In the genomic region with DNA sequence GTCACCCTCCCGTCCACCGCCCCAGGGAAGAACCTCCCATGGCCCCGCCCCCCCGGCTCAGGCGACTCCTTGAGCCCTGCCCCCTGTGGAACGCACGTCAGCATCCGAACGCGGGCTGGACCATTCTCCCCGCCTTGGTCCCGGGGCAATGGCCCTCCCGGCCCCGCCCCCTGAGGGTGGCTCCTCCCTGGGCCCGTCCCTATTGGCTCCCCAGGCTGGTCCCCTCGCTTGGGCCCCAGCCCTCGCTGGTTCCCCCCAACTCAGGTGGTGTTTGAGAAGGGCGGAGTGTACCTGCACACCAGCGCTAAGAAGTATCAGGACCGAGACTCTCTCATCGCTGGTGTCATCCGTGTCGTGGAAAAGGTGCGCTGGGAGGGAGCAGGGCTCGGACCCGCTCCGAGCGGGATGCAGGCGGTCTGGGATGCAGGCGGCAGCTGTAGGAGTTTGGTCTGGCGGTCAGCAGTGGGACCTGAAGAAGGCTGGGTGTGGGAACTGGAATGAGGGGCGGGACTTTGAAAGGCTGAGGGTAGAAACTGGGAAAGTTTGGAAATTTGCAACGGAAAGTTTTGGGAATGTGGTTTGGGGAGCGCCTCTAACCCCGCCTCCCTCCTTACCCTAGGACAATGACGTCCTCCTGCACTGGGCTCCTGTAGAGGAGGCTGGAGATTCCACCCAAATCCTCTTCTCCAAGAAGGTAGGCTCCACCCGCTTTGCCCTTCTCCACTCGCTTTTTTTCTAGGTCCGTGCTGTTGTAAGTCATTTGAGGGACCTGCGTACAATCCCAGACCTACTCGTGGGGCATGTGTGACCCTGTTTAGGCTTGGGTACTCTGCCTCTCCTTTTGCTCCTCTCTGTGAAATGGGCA, we compare ENCODE assay signal across 1 cellular context.
TF ChIP-seq lines count a peak whose summit lies in the region.

No MANE protein-coding gene starts in this region.

TF ChIP-seq in HepG2, 621 proteins besides CTCF, POLR2A, EP300 and RAD21 (continues in another document):
- TF ChIP-seq, protein P1, sequence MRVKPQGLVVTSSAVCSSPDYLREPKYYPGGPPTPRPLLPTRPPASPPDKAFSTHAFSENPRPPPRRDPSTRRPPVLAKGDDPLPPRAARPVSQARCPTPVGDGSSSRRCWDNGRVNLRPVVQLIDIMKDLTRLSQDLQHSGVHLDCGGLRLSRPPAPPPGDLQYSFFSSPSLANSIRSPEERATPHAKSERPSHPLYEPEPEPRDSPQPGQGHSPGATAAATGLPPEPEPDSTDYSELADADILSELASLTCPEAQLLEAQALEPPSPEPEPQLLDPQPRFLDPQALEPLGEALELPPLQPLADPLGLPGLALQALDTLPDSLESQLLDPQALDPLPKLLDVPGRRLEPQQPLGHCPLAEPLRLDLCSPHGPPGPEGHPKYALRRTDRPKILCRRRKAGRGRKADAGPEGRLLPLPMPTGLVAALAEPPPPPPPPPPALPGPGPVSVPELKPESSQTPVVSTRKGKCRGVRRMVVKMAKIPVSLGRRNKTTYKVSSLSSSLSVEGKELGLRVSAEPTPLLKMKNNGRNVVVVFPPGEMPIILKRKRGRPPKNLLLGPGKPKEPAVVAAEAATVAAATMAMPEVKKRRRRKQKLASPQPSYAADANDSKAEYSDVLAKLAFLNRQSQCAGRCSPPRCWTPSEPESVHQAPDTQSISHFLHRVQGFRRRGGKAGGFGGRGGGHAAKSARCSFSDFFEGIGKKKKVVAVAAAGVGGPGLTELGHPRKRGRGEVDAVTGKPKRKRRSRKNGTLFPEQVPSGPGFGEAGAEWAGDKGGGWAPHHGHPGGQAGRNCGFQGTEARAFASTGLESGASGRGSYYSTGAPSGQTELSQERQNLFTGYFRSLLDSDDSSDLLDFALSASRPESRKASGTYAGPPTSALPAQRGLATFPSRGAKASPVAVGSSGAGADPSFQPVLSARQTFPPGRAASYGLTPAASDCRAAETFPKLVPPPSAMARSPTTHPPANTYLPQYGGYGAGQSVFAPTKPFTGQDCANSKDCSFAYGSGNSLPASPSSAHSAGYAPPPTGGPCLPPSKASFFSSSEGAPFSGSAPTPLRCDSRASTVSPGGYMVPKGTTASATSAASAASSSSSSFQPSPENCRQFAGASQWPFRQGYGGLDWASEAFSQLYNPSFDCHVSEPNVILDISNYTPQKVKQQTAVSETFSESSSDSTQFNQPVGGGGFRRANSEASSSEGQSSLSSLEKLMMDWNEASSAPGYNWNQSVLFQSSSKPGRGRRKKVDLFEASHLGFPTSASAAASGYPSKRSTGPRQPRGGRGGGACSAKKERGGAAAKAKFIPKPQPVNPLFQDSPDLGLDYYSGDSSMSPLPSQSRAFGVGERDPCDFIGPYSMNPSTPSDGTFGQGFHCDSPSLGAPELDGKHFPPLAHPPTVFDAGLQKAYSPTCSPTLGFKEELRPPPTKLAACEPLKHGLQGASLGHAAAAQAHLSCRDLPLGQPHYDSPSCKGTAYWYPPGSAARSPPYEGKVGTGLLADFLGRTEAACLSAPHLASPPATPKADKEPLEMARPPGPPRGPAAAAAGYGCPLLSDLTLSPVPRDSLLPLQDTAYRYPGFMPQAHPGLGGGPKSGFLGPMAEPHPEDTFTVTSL (CRISPR knock-in tag; IDR thresholded peaks at IDR 0.05; ENCODE audit: borderline replicate concordance), result 0 out of 2 replicates have a peak, but pooled peaks have one; percentile 19
- no peak for TF ChIP-seq HMG20B (CRISPR knock-in tag; conservative IDR thresholded peaks at IDR 0.05)
- peak; percentile 73; the same call in 1 of the 2 replicates for TF ChIP-seq ZNF768 (CRISPR knock-in tag; IDR thresholded peaks at IDR 0.05)
- TF ChIP-seq GATAD2A (CRISPR knock-in tag; IDR thresholded peaks at IDR 0.05), result 0 out of 2 replicates have a peak, but pooled peaks have one; percentile 28
- no peak for TF ChIP-seq NR2F6 (IDR thresholded peaks at IDR 0.05)
- peak; percentile 2; the same call in 1 of the 2 replicates for TF ChIP-seq NR2F6 (CRISPR knock-in tag; IDR thresholded peaks at IDR 0.05)
- TF ChIP-seq ZNF263 (CRISPR knock-in tag; IDR thresholded peaks at IDR 0.05), result peak; percentile 29; the same call in 1 of the 2 replicates
- TF ChIP-seq KDM4B (CRISPR knock-in tag; IDR thresholded peaks at IDR 0.05), result no peak
- TF ChIP-seq SP4 (CRISPR knock-in tag; IDR thresholded peaks at IDR 0.05), result 0 out of 2 replicates have a peak, but pooled peaks have one; percentile 3
- TF ChIP-seq, protein P2, sequence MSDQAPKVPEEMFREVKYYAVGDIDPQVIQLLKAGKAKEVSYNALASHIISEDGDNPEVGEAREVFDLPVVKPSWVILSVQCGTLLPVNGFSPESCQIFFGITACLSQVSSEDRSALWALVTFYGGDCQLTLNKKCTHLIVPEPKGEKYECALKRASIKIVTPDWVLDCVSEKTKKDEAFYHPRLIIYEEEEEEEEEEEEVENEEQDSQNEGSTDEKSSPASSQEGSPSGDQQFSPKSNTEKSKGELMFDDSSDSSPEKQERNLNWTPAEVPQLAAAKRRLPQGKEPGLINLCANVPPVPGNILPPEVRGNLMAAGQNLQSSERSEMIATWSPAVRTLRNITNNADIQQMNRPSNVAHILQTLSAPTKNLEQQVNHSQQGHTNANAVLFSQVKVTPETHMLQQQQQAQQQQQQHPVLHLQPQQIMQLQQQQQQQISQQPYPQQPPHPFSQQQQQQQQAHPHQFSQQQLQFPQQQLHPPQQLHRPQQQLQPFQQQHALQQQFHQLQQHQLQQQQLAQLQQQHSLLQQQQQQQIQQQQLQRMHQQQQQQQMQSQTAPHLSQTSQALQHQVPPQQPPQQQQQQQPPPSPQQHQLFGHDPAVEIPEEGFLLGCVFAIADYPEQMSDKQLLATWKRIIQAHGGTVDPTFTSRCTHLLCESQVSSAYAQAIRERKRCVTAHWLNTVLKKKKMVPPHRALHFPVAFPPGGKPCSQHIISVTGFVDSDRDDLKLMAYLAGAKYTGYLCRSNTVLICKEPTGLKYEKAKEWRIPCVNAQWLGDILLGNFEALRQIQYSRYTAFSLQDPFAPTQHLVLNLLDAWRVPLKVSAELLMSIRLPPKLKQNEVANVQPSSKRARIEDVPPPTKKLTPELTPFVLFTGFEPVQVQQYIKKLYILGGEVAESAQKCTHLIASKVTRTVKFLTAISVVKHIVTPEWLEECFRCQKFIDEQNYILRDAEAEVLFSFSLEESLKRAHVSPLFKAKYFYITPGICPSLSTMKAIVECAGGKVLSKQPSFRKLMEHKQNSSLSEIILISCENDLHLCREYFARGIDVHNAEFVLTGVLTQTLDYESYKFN (CRISPR knock-in tag; conservative IDR thresholded peaks at IDR 0.05), result 0 out of 2 replicates have a peak, but pooled peaks have one; percentile 19
- 0 out of 4 replicates have a peak, but pooled peaks of 1 of the 2 experiments have one; percentile 5 for TF ChIP-seq KLF16 (CRISPR knock-in tag; IDR thresholded peaks at IDR 0.05)
- no peak for TF ChIP-seq NONO (IDR thresholded peaks at IDR 0.05)
- TF ChIP-seq NONO (CRISPR knock-in tag; conservative IDR thresholded peaks at IDR 0.05), result peak; percentile 80
- no peak for TF ChIP-seq PHB2 (IDR thresholded peaks at IDR 0.05; ENCODE audit: partially characterized antibody)
- TF ChIP-seq, protein P3, sequence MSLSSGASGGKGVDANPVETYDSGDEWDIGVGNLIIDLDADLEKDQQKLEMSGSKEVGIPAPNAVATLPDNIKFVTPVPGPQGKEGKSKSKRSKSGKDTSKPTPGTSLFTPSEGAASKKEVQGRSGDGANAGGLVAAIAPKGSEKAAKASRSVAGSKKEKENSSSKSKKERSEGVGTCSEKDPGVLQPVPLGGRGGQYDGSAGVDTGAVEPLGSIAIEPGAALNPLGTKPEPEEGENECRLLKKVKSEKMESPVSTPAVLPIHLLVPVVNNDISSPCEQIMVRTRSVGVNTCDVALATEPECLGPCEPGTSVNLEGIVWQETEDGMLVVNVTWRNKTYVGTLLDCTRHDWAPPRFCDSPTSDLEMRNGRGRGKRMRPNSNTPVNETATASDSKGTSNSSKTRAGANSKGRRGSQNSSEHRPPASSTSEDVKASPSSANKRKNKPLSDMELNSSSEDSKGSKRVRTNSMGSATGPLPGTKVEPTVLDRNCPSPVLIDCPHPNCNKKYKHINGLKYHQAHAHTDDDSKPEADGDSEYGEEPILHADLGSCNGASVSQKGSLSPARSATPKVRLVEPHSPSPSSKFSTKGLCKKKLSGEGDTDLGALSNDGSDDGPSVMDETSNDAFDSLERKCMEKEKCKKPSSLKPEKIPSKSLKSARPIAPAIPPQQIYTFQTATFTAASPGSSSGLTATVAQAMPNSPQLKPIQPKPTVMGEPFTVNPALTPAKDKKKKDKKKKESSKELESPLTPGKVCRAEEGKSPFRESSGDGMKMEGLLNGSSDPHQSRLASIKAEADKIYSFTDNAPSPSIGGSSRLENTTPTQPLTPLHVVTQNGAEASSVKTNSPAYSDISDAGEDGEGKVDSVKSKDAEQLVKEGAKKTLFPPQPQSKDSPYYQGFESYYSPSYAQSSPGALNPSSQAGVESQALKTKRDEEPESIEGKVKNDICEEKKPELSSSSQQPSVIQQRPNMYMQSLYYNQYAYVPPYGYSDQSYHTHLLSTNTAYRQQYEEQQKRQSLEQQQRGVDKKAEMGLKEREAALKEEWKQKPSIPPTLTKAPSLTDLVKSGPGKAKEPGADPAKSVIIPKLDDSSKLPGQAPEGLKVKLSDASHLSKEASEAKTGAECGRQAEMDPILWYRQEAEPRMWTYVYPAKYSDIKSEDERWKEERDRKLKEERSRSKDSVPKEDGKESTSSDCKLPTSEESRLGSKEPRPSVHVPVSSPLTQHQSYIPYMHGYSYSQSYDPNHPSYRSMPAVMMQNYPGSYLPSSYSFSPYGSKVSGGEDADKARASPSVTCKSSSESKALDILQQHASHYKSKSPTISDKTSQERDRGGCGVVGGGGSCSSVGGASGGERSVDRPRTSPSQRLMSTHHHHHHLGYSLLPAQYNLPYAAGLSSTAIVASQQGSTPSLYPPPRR (CRISPR knock-in tag; IDR thresholded peaks at IDR 0.05; ENCODE audit: borderline replicate concordance), result no peak
- TF ChIP-seq HNF4A (CRISPR knock-in tag; IDR thresholded peaks at IDR 0.05), result 0 out of 2 replicates have a peak, but pooled peaks have one; percentile 2
- TF ChIP-seq HNRNPH1 (optimal IDR thresholded peaks at IDR 0.05; ENCODE audit: low read depth, low read length), result peak; percentile 10
- no peak for TF ChIP-seq SMAD1 (CRISPR knock-in tag; IDR thresholded peaks at IDR 0.05; ENCODE audit: borderline replicate concordance, low read depth)
- TF ChIP-seq ZFP90 (CRISPR knock-in tag; IDR thresholded peaks at IDR 0.05; ENCODE audit: borderline replicate concordance), result peak; percentile 67; the same call in 1 of the 2 replicates
- TF ChIP-seq, protein P4, sequence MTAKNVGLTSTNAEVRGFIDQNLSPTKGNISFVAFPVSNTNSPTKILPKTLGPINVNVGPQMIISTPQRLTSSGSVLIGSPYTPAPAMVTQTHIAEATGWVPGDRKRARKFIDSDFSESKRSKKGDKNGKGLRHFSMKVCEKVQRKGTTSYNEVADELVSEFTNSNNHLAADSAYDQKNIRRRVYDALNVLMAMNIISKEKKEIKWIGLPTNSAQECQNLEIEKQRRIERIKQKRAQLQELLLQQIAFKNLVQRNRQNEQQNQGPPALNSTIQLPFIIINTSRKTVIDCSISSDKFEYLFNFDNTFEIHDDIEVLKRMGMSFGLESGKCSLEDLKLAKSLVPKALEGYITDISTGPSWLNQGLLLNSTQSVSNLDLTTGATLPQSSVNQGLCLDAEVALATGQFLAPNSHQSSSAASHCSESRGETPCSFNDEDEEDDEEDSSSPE (CRISPR knock-in tag; IDR thresholded peaks at IDR 0.05), result 0 out of 2 replicates have a peak, but pooled peaks have one; percentile 1
- TF ChIP-seq, protein P5, sequence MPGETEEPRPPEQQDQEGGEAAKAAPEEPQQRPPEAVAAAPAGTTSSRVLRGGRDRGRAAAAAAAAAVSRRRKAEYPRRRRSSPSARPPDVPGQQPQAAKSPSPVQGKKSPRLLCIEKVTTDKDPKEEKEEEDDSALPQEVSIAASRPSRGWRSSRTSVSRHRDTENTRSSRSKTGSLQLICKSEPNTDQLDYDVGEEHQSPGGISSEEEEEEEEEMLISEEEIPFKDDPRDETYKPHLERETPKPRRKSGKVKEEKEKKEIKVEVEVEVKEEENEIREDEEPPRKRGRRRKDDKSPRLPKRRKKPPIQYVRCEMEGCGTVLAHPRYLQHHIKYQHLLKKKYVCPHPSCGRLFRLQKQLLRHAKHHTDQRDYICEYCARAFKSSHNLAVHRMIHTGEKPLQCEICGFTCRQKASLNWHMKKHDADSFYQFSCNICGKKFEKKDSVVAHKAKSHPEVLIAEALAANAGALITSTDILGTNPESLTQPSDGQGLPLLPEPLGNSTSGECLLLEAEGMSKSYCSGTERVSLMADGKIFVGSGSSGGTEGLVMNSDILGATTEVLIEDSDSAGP (CRISPR knock-in tag; IDR thresholded peaks at IDR 0.05; ENCODE audit: borderline replicate concordance), result peak; percentile 51
- peak; percentile 56 for TF ChIP-seq PHF8 (CRISPR knock-in tag; IDR thresholded peaks at IDR 0.05)
- TF ChIP-seq, protein P6, sequence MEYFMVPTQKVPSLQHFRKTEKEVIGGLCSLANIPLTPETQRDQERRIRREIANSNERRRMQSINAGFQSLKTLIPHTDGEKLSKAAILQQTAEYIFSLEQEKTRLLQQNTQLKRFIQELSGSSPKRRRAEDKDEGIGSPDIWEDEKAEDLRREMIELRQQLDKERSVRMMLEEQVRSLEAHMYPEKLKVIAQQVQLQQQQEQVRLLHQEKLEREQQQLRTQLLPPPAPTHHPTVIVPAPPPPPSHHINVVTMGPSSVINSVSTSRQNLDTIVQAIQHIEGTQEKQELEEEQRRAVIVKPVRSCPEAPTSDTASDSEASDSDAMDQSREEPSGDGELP (IDR thresholded peaks at IDR 0.05; ENCODE audit: borderline replicate concordance, low read depth), result peak; percentile 74; the same call in 1 of the 2 replicates
- TF ChIP-seq SP1 (IDR thresholded peaks at IDR 0.05), result no peak
- TF ChIP-seq SP1 (CRISPR knock-in tag; IDR thresholded peaks at IDR 0.05), result peak; percentile 75
- peak; percentile 67; the same call in 1 of the 2 replicates for TF ChIP-seq SAP130 (CRISPR knock-in tag; IDR thresholded peaks at IDR 0.05; ENCODE audit: low read depth)
- TF ChIP-seq KDM1A (CRISPR knock-in tag; IDR thresholded peaks at IDR 0.05), result 0 out of 2 replicates have a peak, but pooled peaks have one; percentile 3
- TF ChIP-seq ZC3H13 (CRISPR knock-in tag; IDR thresholded peaks at IDR 0.05), result 0 out of 2 replicates have a peak, but pooled peaks have one; percentile 76
- TF ChIP-seq MXI1 (IDR thresholded peaks at IDR 0.05; ENCODE audit: borderline replicate concordance, low read depth, low read length), result peak; percentile 57; the same call in 1 of the 3 replicates
- TF ChIP-seq ZNF138 (CRISPR knock-in tag; IDR thresholded peaks at IDR 0.05; ENCODE audit: low read depth), result 0 out of 2 replicates have a peak, but pooled peaks have one; percentile 37
- TF ChIP-seq POLR2G (IDR thresholded peaks at IDR 0.05; ENCODE audit: low read depth, low read length), result peak; percentile 21; the same call in 1 of the 2 replicates
- peak; percentile 46; the same call in 1 of the 2 replicates for TF ChIP-seq ZNF331 (CRISPR knock-in tag; IDR thresholded peaks at IDR 0.05)
- TF ChIP-seq DR1 (CRISPR knock-in tag; IDR thresholded peaks at IDR 0.05), result peak; percentile 29; the same call in 1 of the 2 replicates
- TF ChIP-seq RARA (CRISPR knock-in tag; IDR thresholded peaks at IDR 0.05), result no peak
